ENCODE assay signal across 2 cellular contexts in the genomic region with DNA sequence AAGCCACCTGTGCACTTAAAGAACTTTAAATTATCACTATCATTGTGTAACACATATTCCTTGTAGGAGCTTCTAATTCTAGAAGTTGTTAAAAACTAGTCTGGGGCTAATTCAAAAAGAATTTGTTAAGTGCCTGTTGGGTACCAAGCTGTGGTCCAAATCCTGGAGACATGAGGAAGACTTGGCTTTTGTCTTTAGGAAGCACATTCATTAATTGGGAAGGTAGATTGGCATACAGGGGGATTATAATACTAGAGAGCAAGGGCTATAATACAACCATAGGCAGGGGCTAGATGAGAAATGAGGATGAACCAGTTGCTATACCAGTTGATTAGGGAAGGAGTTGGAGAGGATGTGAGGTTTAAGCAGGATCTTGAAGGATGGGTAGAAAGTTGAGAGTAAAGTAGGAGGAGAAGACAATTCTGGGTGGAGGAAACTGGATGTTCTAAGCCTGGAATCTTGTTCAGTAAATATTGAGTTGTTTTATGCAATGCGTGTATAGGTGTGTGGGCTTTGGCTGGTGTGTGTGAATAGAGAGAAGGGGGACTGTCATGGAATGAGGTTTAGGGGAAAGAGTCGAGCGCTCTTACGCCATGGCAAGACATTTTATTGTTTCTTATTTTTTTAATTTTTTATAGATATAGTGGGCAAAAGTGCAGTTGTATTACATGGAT.
TF ChIP-seq lines count a peak whose summit lies in the region.

No MANE protein-coding gene starts in this region.

TF ChIP-seq in K562, 482 proteins besides CTCF, POLR2A, EP300 and RAD21 (continues in another document):
- TF ChIP-seq BCL6 (CRISPR knock-in tag; IDR thresholded peaks at IDR 0.05) (no peak), PATZ1 (CRISPR knock-in tag; IDR thresholded peaks at IDR 0.05; ENCODE audit: borderline replicate concordance) (0 out of 2 replicates have a peak, but pooled peaks have one; percentile 27), YBX1 (IDR thresholded peaks at IDR 0.05) (no peak), MAFG (tag; conservative IDR thresholded peaks at IDR 0.05) (no peak), RNF2 (IDR thresholded peaks at IDR 0.05) (no peak), SMARCB1 (IDR thresholded peaks at IDR 0.05; ENCODE audit: insufficient read length, low read depth) (no peak), ZNF830 (CRISPR knock-in tag; IDR thresholded peaks at IDR 0.05) (0 out of 2 replicates have a peak, but pooled peaks have one; percentile 68), TAF7 (tag; IDR thresholded peaks at IDR 0.05) (no peak), FOXJ2 (tag; IDR thresholded peaks at IDR 0.05) (0 out of 2 replicates have a peak, but pooled peaks have one; percentile 17), ZNF444 (CRISPR knock-in tag; IDR thresholded peaks at IDR 0.05) (no peak), ZZZ3 (IDR thresholded peaks at IDR 0.05) (no peak), ZNF232 (CRISPR knock-in tag; IDR thresholded peaks at IDR 0.05) (no peak), ZNF212 (CRISPR knock-in tag; IDR thresholded peaks at IDR 0.05) (no peak), RAD51 (IDR thresholded peaks at IDR 0.05; ENCODE audit: borderline replicate concordance, low read depth) (no peak), ELF2 (CRISPR knock-in tag; IDR thresholded peaks at IDR 0.05) (no peak), HMG20A (CRISPR knock-in tag; conservative IDR thresholded peaks at IDR 0.05) (no peak), GMEB1 (CRISPR knock-in tag; IDR thresholded peaks at IDR 0.05) (no peak), VEZF1 (CRISPR knock-in tag; IDR thresholded peaks at IDR 0.05) (no peak), MCM3 (IDR thresholded peaks at IDR 0.05) (peak; percentile 73), E4F1 (CRISPR knock-in tag; IDR thresholded peaks at IDR 0.05; ENCODE audit: borderline replicate concordance) (0 out of 2 replicates have a peak, but pooled peaks have one; percentile 56)
- TF ChIP-seq, protein P1, sequence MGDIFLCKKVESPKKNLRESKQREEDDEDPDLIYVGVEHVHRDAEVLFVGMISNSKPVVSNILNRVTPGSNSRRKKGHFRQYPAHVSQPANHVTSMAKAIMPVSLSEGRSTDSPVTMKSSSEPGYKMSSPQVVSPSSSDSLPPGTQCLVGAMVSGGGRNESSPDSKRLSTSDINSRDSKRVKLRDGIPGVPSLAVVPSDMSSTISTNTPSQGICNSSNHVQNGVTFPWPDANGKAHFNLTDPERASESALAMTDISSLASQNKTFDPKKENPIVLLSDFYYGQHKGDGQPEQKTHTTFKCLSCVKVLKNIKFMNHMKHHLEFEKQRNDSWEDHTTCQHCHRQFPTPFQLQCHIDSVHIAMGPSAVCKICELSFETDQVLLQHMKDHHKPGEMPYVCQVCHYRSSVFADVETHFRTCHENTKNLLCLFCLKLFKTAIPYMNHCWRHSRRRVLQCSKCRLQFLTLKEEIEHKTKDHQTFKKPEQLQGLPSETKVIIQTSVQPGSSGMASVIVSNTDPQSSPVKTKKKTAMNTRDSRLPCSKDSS (IDR thresholded peaks at IDR 0.05; ENCODE audit: low read depth, partially characterized antibody), result no peak

TF ChIP-seq in H1, 55 proteins besides CTCF, POLR2A, EP300 and RAD21:
- TF ChIP-seq GABPA (IDR thresholded peaks at IDR 0.05; ENCODE audit: borderline replicate concordance, insufficient read depth, low read length), result no peak
